ENCODE assay signal across 1 cellular context in the genomic region with DNA sequence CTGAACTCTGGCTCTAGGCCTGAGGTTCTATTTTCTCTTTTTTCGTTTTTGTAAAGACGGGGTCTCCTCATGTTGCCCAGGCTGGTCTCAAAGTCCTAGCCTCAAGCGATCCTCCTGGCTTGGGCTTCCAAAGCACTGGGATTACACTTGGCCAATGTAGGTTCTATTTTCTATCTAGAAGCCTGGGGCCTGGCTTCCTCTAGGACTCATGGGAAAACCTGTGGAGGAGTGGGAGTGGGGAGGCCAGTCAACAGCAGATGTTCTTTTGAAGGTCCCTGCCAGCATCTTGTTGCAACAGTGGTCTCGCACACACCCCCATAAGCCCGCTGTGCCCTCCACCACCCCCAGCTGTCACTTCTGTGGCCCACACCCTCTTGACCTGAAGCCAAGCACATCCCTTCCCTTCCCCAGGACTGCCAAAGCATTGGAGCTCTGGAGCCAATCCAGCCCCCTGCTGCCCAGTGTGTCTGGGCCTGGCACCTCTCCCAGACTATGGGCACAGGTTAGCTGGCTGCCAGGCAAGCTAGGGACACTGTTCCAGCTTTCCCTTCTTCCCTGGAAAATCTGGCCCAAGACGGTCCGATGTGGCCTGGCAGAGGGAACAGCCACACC.
TF ChIP-seq lines count a peak whose summit lies in the region.

No MANE protein-coding gene starts in this region.

TF ChIP-seq in liver, 16 proteins besides CTCF, POLR2A, EP300 and RAD21 (continued from another document):
- TF ChIP-seq RXRA (IDR thresholded peaks at IDR 0.05) (peak; percentile 59 to 73), GABPA (IDR thresholded peaks at IDR 0.05 in 1 of 2, conservative IDR thresholded peaks at IDR 0.05 in 1 of 2) (no peak), SP1 (IDR thresholded peaks at IDR 0.05) (peak; percentile 40), HNF4G (IDR thresholded peaks at IDR 0.05) (no peak), YY1 (IDR thresholded peaks at IDR 0.05) (peak; percentile 47)
TF ChIP-seq in liver: peak in this region for 4.
